ENCODE assay signal across 23 cellular contexts in genomic region chr2:67414867-67415266, GRCh38.
"Had no signal": no experiment of that assay in that cellular context is flagged by ENCODE, and none has a peak within 500 bp of the region (broad histone marks: within the 10 kb centered on the region; RNA-seq: fewer than 3 reads in every experiment).

No MANE protein-coding gene starts in this region.

- DNase-seq: IMR-90, Karpas-422, KG1, MM.1S, NCI-H1092 treated with DMSO at 0.1 percent for 48 hours, NCI-H1436, NCI-H187, NCI-H2029, NCI-H2081 treated with DMSO at 0.1 percent for 48 hours, NCI-H2171, NCI-H226, NCI-H446, NCI-H510A, NCI-H524 treated with DMSO at 0.1 percent for 48 hours, NCI-H69, NCI-H774, PC-9, Peyer's patch, SHP77 treated with DMSO at 0.1 percent for 48 hours had no signal

- H3K27me3 ChIP-seq: Peyer's patch, SJSA1 had no signal

- H3K4me2 ChIP-seq: PC-9 had no signal

- H3K4me3 ChIP-seq: PC-9, Peyer's patch, SJSA1, SK-N-MC had no signal

- H3K27ac ChIP-seq: PC-9, Peyer's patch, SJSA1, SK-N-MC had no signal

- H3K9me3 ChIP-seq: Peyer's patch, SJSA1 had no signal

- FAIRE-seq: HepG2 had no signal

- H2AFZ ChIP-seq: PC-9 had no signal

- ATAC-seq: HepG2, Right ventricle myocardium inferior had no signal

- H3K4me1 ChIP-seq: Peyer's patch, SJSA1 had no signal
